Comparison of ENCODE assay signal across 19 cellular contexts in genomic region chr9:135409286-135410200, GRCh38.
"Had no signal": no experiment of that assay in that cellular context is flagged by ENCODE, and none has a peak within 500 bp of the region (broad histone marks: within the 10 kb centered on the region; RNA-seq: fewer than 3 reads in every experiment).

No MANE protein-coding gene starts in this region.

- H3K4me1 ChIP-seq: foreskin keratinocyte, uterus had no signal

- H3K9me3 ChIP-seq: esophagus squamous epithelium, tibial artery, upper lobe of left lung, uterus had no signal

- DNase-seq: effector CD8-positive, alpha-beta T cell; esophagus squamous epithelium; foreskin keratinocyte; head of caudate nucleus; hippocampal formation; stimulated activated CD4-positive, alpha-beta T cell treated with anti-CD3 and anti-CD28 coated beads, Interleukin-15, amount 100 ng/mL, for 24 hours; stimulated activated CD4-positive, alpha-beta T cell treated with anti-CD3 and anti-CD28 coated beads, Interleukin-1b, Interleukin-23, amount 100 ng/mL, for 48 hours; stimulated activated CD4-positive, alpha-beta T cell treated with anti-CD3 and anti-CD28 coated beads, Interleukin-4, amount 100 ng/mL, for 24 hours; tibial artery; uterus had no signal

- H3K36me3 ChIP-seq: esophagus squamous epithelium, spleen, tibial artery, upper lobe of left lung, uterus had no signal

- H3K27me3 ChIP-seq: foreskin keratinocyte, upper lobe of left lung, uterus had no signal

- H3K4me3 ChIP-seq: coronary artery, esophagus squamous epithelium, spleen, tibial artery, upper lobe of left lung, uterus had no signal

- ATAC-seq: foreskin keratinocyte; left lobe of liver; sciatic nerve; stimulated activated memory B cell treated with anti-CD40 and anti-IgM and Interleukin-4, amounts not matched to agents 10 μg/mL and 1 μg/mL and 100 μg/mL, for 72 hours had no signal

- H3K27ac ChIP-seq: coronary artery, epithelial cell of prostate, esophagus squamous epithelium, foreskin keratinocyte, spleen, tibial artery, upper lobe of left lung, uterus had no signal

- FAIRE-seq: endometrium, islet of Langerhans had no signal
